In the genomic region with DNA sequence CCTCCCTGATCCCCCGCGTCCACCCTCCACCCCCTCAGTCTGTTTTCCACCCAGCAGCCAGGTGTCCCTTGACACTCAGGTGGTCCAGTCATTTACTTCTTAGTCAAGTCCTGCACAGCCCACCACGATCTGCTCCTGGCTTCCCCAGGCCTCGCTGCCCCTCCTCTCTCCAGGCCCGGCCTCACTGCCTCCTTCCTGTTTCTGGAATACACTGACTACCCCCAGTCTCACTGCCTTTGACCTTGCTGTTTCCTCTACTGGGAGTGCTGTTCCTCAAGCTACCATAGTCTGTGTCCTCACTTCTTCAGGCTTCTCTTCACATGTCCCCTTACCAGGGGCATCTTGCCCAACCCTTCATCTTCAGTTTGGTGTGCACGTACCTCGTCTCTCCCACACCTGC, we compare ENCODE assay signal across 1 cellular context.
TF ChIP-seq lines count a peak whose summit lies in the region.

No MANE protein-coding gene starts in this region.

TF ChIP-seq in HepG2, 621 proteins besides CTCF, POLR2A, EP300 and RAD21:
- no peak for TF ChIP-seq KLF15 (CRISPR knock-in tag; IDR thresholded peaks at IDR 0.05; ENCODE audit: borderline replicate concordance)
- no peak for TF ChIP-seq ZNF552 (CRISPR knock-in tag; IDR thresholded peaks at IDR 0.05; ENCODE audit: borderline replicate concordance)
- no peak for TF ChIP-seq ISX (CRISPR knock-in tag; conservative IDR thresholded peaks at IDR 0.05)
- no peak for TF ChIP-seq NR2F6 (IDR thresholded peaks at IDR 0.05)
- TF ChIP-seq NR2F6 (CRISPR knock-in tag; IDR thresholded peaks at IDR 0.05): no peak
- TF ChIP-seq ZFAT (CRISPR knock-in tag; conservative IDR thresholded peaks at IDR 0.05): no peak
- TF ChIP-seq, protein P1, sequence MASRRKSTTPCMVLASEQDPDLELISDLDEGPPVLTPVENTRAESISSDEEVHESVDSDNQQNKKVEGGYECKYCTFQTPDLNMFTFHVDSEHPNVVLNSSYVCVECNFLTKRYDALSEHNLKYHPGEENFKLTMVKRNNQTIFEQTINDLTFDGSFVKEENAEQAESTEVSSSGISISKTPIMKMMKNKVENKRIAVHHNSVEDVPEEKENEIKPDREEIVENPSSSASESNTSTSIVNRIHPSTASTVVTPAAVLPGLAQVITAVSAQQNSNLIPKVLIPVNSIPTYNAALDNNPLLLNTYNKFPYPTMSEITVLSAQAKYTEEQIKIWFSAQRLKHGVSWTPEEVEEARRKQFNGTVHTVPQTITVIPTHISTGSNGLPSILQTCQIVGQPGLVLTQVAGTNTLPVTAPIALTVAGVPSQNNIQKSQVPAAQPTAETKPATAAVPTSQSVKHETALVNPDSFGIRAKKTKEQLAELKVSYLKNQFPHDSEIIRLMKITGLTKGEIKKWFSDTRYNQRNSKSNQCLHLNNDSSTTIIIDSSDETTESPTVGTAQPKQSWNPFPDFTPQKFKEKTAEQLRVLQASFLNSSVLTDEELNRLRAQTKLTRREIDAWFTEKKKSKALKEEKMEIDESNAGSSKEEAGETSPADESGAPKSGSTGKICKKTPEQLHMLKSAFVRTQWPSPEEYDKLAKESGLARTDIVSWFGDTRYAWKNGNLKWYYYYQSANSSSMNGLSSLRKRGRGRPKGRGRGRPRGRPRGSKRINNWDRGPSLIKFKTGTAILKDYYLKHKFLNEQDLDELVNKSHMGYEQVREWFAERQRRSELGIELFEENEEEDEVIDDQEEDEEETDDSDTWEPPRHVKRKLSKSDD (CRISPR knock-in tag; IDR thresholded peaks at IDR 0.05; ENCODE audit: low read depth): no peak
- TF ChIP-seq GTF3A (CRISPR knock-in tag; conservative IDR thresholded peaks at IDR 0.05): no peak
- no peak for TF ChIP-seq RORA (CRISPR knock-in tag; IDR thresholded peaks at IDR 0.05)
